In the genomic region with DNA sequence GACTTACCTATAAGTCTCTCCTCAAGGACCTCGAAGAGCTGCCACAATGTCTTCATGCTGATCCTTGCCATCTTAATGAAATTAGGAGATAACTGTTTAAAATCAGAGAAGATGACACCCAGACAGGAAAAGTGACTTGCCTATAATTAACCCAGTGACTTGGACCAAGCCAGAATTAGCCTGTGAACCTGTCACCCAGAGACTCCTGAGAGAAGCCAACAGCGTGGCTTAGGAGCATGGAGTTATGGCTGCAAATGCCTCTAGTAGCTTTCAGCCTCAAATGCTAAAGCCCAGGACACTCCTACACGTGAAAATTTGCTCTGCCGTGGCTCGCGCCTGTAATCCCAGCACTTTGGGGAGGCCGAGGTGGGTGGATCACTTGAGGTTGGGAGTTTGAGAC, we compare ENCODE assay signal across 26 cellular contexts.
"Had no signal": no experiment of that assay in that cellular context is flagged by ENCODE, and none has a peak within 500 bp of the region (broad histone marks: within the 10 kb centered on the region; RNA-seq: fewer than 3 reads in every experiment).

No MANE protein-coding gene starts in this region.

- H3K27ac ChIP-seq: neural progenitor cell, ovary, parathyroid adenoma, psoas muscle, right lobe of liver, sigmoid colon, skin epidermis, stomach, thoracic aorta, thyroid gland, tibial nerve, upper lobe of left lung, uterus had no signal

- ATAC-seq: naive thymus-derived CD8-positive, alpha-beta T cell; natural killer cell treated with Interleukin-12 subunit alpha and Interleukin-12 subunit beta and Interleukin-15 and Interleukin-18, amount 100 ng/mL, for 72 hours; right cardiac atrium; right lobe of liver; stimulated activated effector memory CD8-positive, alpha-beta T cell treated with anti-CD3 and anti-CD28 coated beads, Interleukin-12 subunit alpha, Interleukin-12 subunit beta, amount 100 ng/mL, for 72 hours; stimulated activated naive B cell treated with anti-CD40 and anti-IgM and Interleukin-4, amounts not matched to agents 10 μg/mL and 1 μg/mL and 100 μg/mL, for 72 hours had no signal

- H3K79me2 ChIP-seq: parathyroid adenoma had no signal

- H3K4me1 ChIP-seq: parathyroid adenoma, psoas muscle, right lobe of liver, sigmoid colon, stomach, thyroid gland, tibial nerve, upper lobe of left lung, uterus had no signal

- H3K4me3 ChIP-seq: neural progenitor cell, ovary, psoas muscle, right lobe of liver, sigmoid colon, skin epidermis, stomach, thoracic aorta, thyroid gland, tibial nerve, upper lobe of left lung, uterus had no signal

- H3K9me3 ChIP-seq: ovary, psoas muscle, right lobe of liver, sigmoid colon, stomach, thoracic aorta, thyroid gland, tibial nerve, upper lobe of left lung, uterus had no signal

- H3K4me2 ChIP-seq: neural progenitor cell had no signal

- H2AFZ ChIP-seq: neural progenitor cell, parathyroid adenoma had no signal

- H3K9ac ChIP-seq: neural progenitor cell, parathyroid adenoma had no signal

- H3K27me3 ChIP-seq: neural progenitor cell, ovary, right lobe of liver, sigmoid colon, stomach, thyroid gland, tibial nerve, upper lobe of left lung, uterus had no signal

- DNase-seq: naive B cell; naive thymus-derived CD8-positive, alpha-beta T cell; occipital lobe; ovary; psoas muscle; right cardiac atrium; right lobe of liver; sigmoid colon; stimulated activated CD4-positive, alpha-beta T cell treated with anti-CD3 and anti-CD28 coated beads, Interleukin-15, amount 100 ng/mL, for 24 hours; stimulated activated CD4-positive, alpha-beta T cell treated with anti-CD3 and anti-CD28 coated beads, Interleukin-2, amount 100 ng/mL, for 24 hours; stimulated activated CD4-positive, alpha-beta T cell treated with anti-CD3 and anti-CD28 coated beads, Interleukin-2, amount 100 ng/mL, for 48 hours; stimulated activated CD4-positive, alpha-beta T cell treated with anti-CD3 and anti-CD28 coated beads, Interleukin-4, amount 100 ng/mL, for 24 hours; stimulated activated naive B cell treated with anti-CD40 and anti-IgM and Interleukin-4, amounts not matched to agents 10 μg/mL and 1 μg/mL and 100 μg/mL, for 72 hours; stimulated activated naive CD4-positive, alpha-beta T cell treated with Interleukin-2 at 50 U/mL for 16 hours; stomach; thyroid gland; trophoblast cell; upper lobe of left lung; uterus had no signal

- H3K36me3 ChIP-seq: neural progenitor cell, ovary, right lobe of liver, sigmoid colon, thyroid gland, upper lobe of left lung, uterus had no signal
